In genomic region chr2:124024491-124025348, GRCh38 we compare ENCODE assay signal across 9 cellular contexts. TPM values are rescaled to one million over a fixed set of nuclear protein-coding genes. Genes with fewer than 3 reads are reported as not detected.
DNase-seq lines count a peak whose midpoint lies in the region; ATAC-seq and FAIRE-seq lines count a peak whose summit lies in the region.
"Had no signal": no experiment of that assay in that cellular context is flagged by ENCODE, and none has a peak within 500 bp of the region (broad histone marks: within the 10 kb centered on the region; RNA-seq: fewer than 3 reads in every experiment).

CNTNAP5 (plus strand) TSS chr2:124025287; CDS start chr2:124025651, 364 bp downstream.

- no peak within 1 kb of the TSS for H2AFZ ChIP-seq in neuronal stem cell (ENCODE audit: low read length)

- H3K23ac ChIP-seq in neuronal stem cell (ENCODE audit: low read depth, low read length, poor library complexity): no peak within 1 kb of the TSS

- no peaks in the 10 kb centered on the region for H3K79me1 ChIP-seq in neuronal stem cell (ENCODE audit: low read depth, low read length)

- in situ Hi-C loops in HAP-1 (cut with MboI; ENCODE audit: low sequenced_read_pairs): no loop called here

- H3K9ac ChIP-seq in neuronal stem cell (ENCODE audit: low read depth, low read length, poor library complexity): peak within 1 kb of the TSS; percentile 38

- H3K18ac ChIP-seq in neuronal stem cell (ENCODE audit: low read length): peak within 1 kb of the TSS; percentile 25

- H3K4me2 ChIP-seq in neuronal stem cell (ENCODE audit: insufficient read depth, low read length, poor library complexity, severe bottlenecking): peak within 1 kb of the TSS; percentile 76

- no peak within 1 kb of the TSS for H2BK5ac ChIP-seq in neuronal stem cell (ENCODE audit: low read length)

- H3K27me3 ChIP-seq in HAP-1 (ENCODE audit: low read depth) (no peaks in the 10 kb centered on the region), neuronal stem cell (ENCODE audit: control insufficient read depth in 3 of 3, insufficient read depth in 3 of 3, low read depth in 1 of 3, low read length in 3 of 3) (peaks cover 0 to 28% (median 27%) of the 10 kb centered on the region in 3 experiments)

- no peak within 1 kb of the TSS for H4K91ac ChIP-seq in neuronal stem cell (ENCODE audit: low read depth, low read length, poor library complexity)

- H3K4ac ChIP-seq in neuronal stem cell (ENCODE audit: low read length): no peak within 1 kb of the TSS

- no peak within 1 kb of the TSS for H3K27ac ChIP-seq in neuronal stem cell (replicated peaks; ENCODE audit: low read length)

- no peak within 1 kb of the TSS for H3K4me3 ChIP-seq in HAP-1
- peak within 1 kb of the TSS in 1 of 2 donors; percentile 77 for H3K4me3 ChIP-seq in neuronal stem cell (ENCODE audit: low read length in 2 of 2)

- H2BK12ac ChIP-seq in neuronal stem cell (ENCODE audit: low read length): no peak within 1 kb of the TSS

- DNase-seq in AG08396 (ENCODE audit: low spot score) (peak; percentile 29), HAP-1 (ENCODE audit: low spot score in 2 of 2) (peak; percentile 22 to 72), SK-N-DZ (ENCODE audit: low spot score) (peak; percentile 80), frontal cortex (ENCODE audit: low spot score in 2 of 2) (peak; percentile 56 to 62), neuronal stem cell (ENCODE audit: low spot score) (peak; percentile 87), HCEC 1CT (no peak)
- no peak for DNase-seq in central memory CD4-positive, alpha-beta T cell

- no peak for ATAC-seq in GM21529 (IDR thresholded peaks at IDR 0.05; ENCODE audit: unreplicated experiment)

- no peak within 1 kb of the TSS for H4K8ac ChIP-seq in neuronal stem cell (ENCODE audit: low read depth, low read length)

- H2BK15ac ChIP-seq in neuronal stem cell (ENCODE audit: low read length): no peak within 1 kb of the TSS

- H2AK5ac ChIP-seq in neuronal stem cell (ENCODE audit: low read depth, low read length): no peak within 1 kb of the TSS

- H3K14ac ChIP-seq in neuronal stem cell (ENCODE audit: low read length): no peak within 1 kb of the TSS

- H3K36me3 ChIP-seq in HAP-1 (replicated peaks) (no peaks in the 10 kb centered on the region), neuronal stem cell (replicated peaks in 1 of 2; ENCODE audit: control insufficient read depth in 2 of 2, insufficient read depth in 2 of 2, low read length in 2 of 2) (no peaks in the 10 kb centered on the region)

- H2BK120ac ChIP-seq in neuronal stem cell (ENCODE audit: low read depth, low read length): no peak within 1 kb of the TSS

- H3K4me1 ChIP-seq in HAP-1 (no peaks in the 10 kb centered on the region), neuronal stem cell (ENCODE audit: control insufficient read depth in 2 of 2, insufficient read depth in 1 of 2, low read depth in 1 of 2, low read length in 2 of 2) (peaks cover 0 to 10% of the 10 kb centered on the region in 2 donors)

- FAIRE-seq in frontal cortex (lab: Jason Lieb, UNC): no peak

- H3K9me3 ChIP-seq in HAP-1: no peaks in the 10 kb centered on the region
- no peaks in the 10 kb centered on the region for H3K9me3 ChIP-seq in neuronal stem cell (replicated peaks in 1 of 2; ENCODE audit: control insufficient read depth in 2 of 2, insufficient read depth in 1 of 2, low read depth in 1 of 2, low read length in 2 of 2)

- no CpG with 5 or more reads among the region's 60 CpGs for WGBS in neuronal stem cell (ENCODE audit: extremely low coverage in 2 of 2, insufficient read length in 2 of 2, insufficient replicate concordance in 1 of 2), 2 donors

RNA-seq across cellular contexts. Expression of gene CNTNAP5, which starts in this region (rescaled TPM):
- 0.38 and 0.98 TPM in 2 replicates for polyA plus RNA-seq in SK-N-DZ (2014; cell fraction: cytosol; rRNA removed)
- polyA plus RNA-seq in SK-N-DZ (2014; cell fraction: nucleus; rRNA removed): 0.32 and 3.8 TPM in 2 replicates
- 30.6 TPM for total RNA-seq in frontal cortex
- 0.01 TPM for polyA plus RNA-seq in neuronal stem cell (2013, experiment 1 of 2)
- polyA plus RNA-seq in neuronal stem cell (2013, experiment 2 of 2): not detected
- total RNA-seq: activated CD8-positive, alpha-beta memory T cell treated with anti-CD3 and anti-CD28 coated beads for 36 hours had no signal

Comparison
In these comparisons a context has a peak if more than half of its experiments do, and no peak if none do; other contexts are left out.
1. DNase-seq: peak in AG08396 (single experiment), HAP-1 (2 of 2), SK-N-DZ (single experiment), frontal cortex (2 of 2) and neuronal stem cell (single experiment); none in central memory CD4-positive, alpha-beta T cell (single experiment) and HCEC 1CT (single experiment).